In the genomic region with DNA sequence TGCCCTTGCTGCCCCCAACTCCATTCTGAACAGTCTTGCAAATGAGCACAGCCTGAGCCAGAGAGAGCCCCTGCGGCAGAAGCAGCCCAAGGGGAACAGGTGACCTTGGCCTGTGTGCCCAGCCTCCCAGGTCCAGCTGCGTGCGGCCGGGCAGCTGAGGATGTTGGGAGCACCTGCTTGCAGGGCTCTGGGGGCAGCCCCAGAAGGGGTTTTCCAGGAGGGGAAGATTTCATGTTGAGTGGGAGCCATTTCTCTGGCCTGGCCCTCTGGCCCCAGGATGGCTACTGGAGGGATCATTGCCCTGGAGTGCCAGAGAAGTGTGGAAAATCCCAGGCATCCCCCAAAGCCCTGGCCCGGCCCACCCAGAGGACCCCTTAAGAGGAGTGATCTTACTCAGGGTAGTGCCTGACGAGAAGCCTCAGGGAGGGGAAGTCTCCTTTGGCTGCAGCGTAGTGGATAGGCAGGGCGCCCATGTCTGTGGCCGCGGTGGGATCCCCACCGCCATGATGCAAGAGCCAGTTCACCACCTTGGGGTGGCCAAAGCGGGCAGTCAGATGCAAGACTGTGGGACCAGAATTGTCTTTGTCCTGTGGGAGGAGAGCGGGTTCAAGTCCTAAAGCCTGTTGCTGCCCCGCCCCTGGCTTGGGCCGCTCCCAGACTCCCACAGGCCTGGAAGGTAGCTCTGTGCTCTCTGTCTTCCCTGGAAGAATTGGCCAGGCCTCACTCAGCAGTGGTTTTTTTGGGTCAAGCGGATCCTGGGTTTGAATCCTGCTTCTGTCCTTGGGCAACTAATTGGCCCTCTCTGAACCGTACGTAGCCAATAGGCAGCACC, we compare ENCODE assay signal across 15 cellular contexts. TPM values are rescaled to one million over a fixed set of nuclear protein-coding genes. Genes with fewer than 3 reads are reported as not detected.
DNase-seq lines count a peak whose midpoint lies in the region; ATAC-seq, FAIRE-seq and TF ChIP-seq lines count a peak whose summit lies in the region.
"Had no signal": no experiment of that assay in that cellular context is flagged by ENCODE, and none has a peak within 500 bp of the region (broad histone marks: within the 10 kb centered on the region; RNA-seq: fewer than 3 reads in every experiment).

No MANE protein-coding gene starts in this region.

- H3K36me3 ChIP-seq in bronchial epithelial cell (ENCODE audit: control insufficient read depth, insufficient read depth, low read length), result no peaks in the 10 kb centered on the region
- H3K36me3 ChIP-seq in neural progenitor cell, result no peaks in the 10 kb centered on the region
- H3K36me3 ChIP-seq: esophagus squamous epithelium had no signal

- H3K4me3 ChIP-seq in GM12865 (ENCODE audit: low read depth, low read length) (no peak overlapping the region), bronchial epithelial cell (ENCODE audit: low read depth, low read length) (no peak overlapping the region), neural progenitor cell (no peak overlapping the region)
- H3K4me3 ChIP-seq: esophagus squamous epithelium had no signal

- no peaks in the 10 kb centered on the region for H3K4me1 ChIP-seq in neural progenitor cell
- H3K4me1 ChIP-seq: esophagus squamous epithelium had no signal

- H3K27me3 Mint-ChIP-seq in CD14-positive monocyte (ENCODE audit: low read depth in 3 of 3) (peaks cover 14 to 23% (median 20%) of the 10 kb centered on the region in 3 donors), neural progenitor cell (ENCODE audit: insufficient read depth, low read depth) (peaks cover 5% of the 10 kb centered on the region)

- TF ChIP-seq CTCF in CD14-positive monocyte (IDR thresholded peaks at IDR 0.05) (no peak), GM12865 (IDR thresholded peaks at IDR 0.05; ENCODE audit: insufficient read depth, low read depth, low read length, missing control alignments) (no peak), bronchial epithelial cell (IDR thresholded peaks at IDR 0.05; ENCODE audit: insufficient read depth, low read length, severe bottlenecking) (no peak), neural progenitor cell (IDR thresholded peaks at IDR 0.05) (no peak)

- H3K27ac Mint-ChIP-seq in CD14-positive monocyte (no peak overlapping the region), neural progenitor cell (peak overlapping the region; percentile 86)
- H3K27ac Mint-ChIP-seq: CD4-positive, alpha-beta T cell; mesothelial cell of epicardium had no signal

- intact Hi-C loops in CD14-positive monocyte (cut with micrococcal nuclease), result no loop called here

- DNase-seq in CD14-positive monocyte (ENCODE audit: low spot score) (peak; percentile 45), GM12865 (ENCODE audit: low read depth) (peak; percentile 42), bronchial epithelial cell (ENCODE audit: low read depth) (no peak), neural progenitor cell (ENCODE audit: low spot score) (no peak), COLO829 (ENCODE audit: low spot score) (no peak)
- DNase-seq: esophagus squamous epithelium; GDM1; NCI-H1105 treated with DMSO at 0.1 percent for 48 hours; NCI-H510A treated with DMSO at 0.1 percent for 48 hours; stimulated activated CD4-positive, alpha-beta T cell treated with anti-CD3 and anti-CD28 coated beads, Interleukin-2, amount 100 ng/mL, for 24 hours had no signal

- H3K9ac ChIP-seq in neural progenitor cell, result no peak overlapping the region

- H3K27me3 ChIP-seq in bronchial epithelial cell (ENCODE audit: control insufficient read depth, insufficient read depth, low read length) (peaks cover 5% of the 10 kb centered on the region), neural progenitor cell (no peaks in the 10 kb centered on the region)

- H3K4me1 Mint-ChIP-seq in CD14-positive monocyte, result no peaks in the 10 kb centered on the region
- H3K4me1 Mint-ChIP-seq in neural progenitor cell, result peaks cover 29% of the 10 kb centered on the region

- H2AFZ ChIP-seq in neural progenitor cell (replicated peaks), result no peak overlapping the region

- H4K20me1 ChIP-seq in neural progenitor cell (ENCODE audit: low read depth), result no peaks in the 10 kb centered on the region

- H3K4me3 Mint-ChIP-seq in CD14-positive monocyte (no peak overlapping the region), neural progenitor cell (no peak overlapping the region)
- H3K4me3 Mint-ChIP-seq: CD4-positive, alpha-beta T cell; mesothelial cell of epicardium had no signal

- H3K79me2 ChIP-seq in neural progenitor cell (ENCODE audit: low read depth), result no peaks in the 10 kb centered on the region

- no peak overlapping the region for H3K4me2 ChIP-seq in neural progenitor cell

- H3K36me3 Mint-ChIP-seq in CD14-positive monocyte (no peaks in the 10 kb centered on the region), neural progenitor cell (no peaks in the 10 kb centered on the region)
- H3K36me3 Mint-ChIP-seq: mesothelial cell of epicardium had no signal

- peak; percentile 86 for FAIRE-seq in bronchial epithelial cell (lab: Jason Lieb, UNC)

- H3F3A ChIP-seq in neural progenitor cell (ENCODE audit: low read depth), result no peaks in the 10 kb centered on the region

- H3K27ac ChIP-seq in neural progenitor cell, result no peak overlapping the region
- H3K27ac ChIP-seq: esophagus squamous epithelium, RWPE1 had no signal

- no peaks in the 10 kb centered on the region for H3K9me3 ChIP-seq in neural progenitor cell (ENCODE audit: low read depth)
- H3K9me3 ChIP-seq: esophagus squamous epithelium had no signal

- H3K9me3 Mint-ChIP-seq in CD14-positive monocyte (peaks cover 0 to 2% (median 0%) of the 10 kb centered on the region in 7 donors), neural progenitor cell (no peaks in the 10 kb centered on the region)
- H3K9me3 Mint-ChIP-seq: CD4-positive, alpha-beta T cell; mesothelial cell of epicardium had no signal

- no peak for ATAC-seq in HG03175 (IDR thresholded peaks at IDR 0.05; ENCODE audit: unreplicated experiment)
- no peak for ATAC-seq in HG03025 (IDR thresholded peaks at IDR 0.05; ENCODE audit: low FRiP score, unreplicated experiment)

RNA-seq across cellular contexts. Expression of a gene that starts 20.5 kb away (rescaled TPM):
- not detected for polyA plus RNA-seq in CD14-positive monocyte
- total RNA-seq in bronchial epithelial cell (2,323 and 5,262 TPM in 2 replicates), neural progenitor cell (ENCODE audit: low replicate concordance) (under 0.01 TPM in 2 replicates)

RNA-seq across cellular contexts. Expression of a gene that starts 53.0 kb away (rescaled TPM):
- polyA plus RNA-seq in CD14-positive monocyte, result not detected
- 2,323 and 5,262 TPM in 2 replicates for total RNA-seq in bronchial epithelial cell
- total RNA-seq in neural progenitor cell (ENCODE audit: low replicate concordance), result under 0.01 TPM in 2 replicates

Comparison
In these comparisons a context has a peak if more than half of its experiments do, and no peak if none do; other contexts are left out.
1. DNase-seq: peak in CD14-positive monocyte (single experiment) and GM12865 (single experiment); none in bronchial epithelial cell (single experiment), neural progenitor cell (single experiment) and COLO829 (single experiment).
2. RNA of a gene that starts 20.5 kb away (total RNA-seq): 2,323 to 5,262 TPM in bronchial epithelial cell; under 0.01 TPM in neural progenitor cell; every median in the first group is over 1,000 times any median in the second.
3. RNA of a gene that starts 53.0 kb away (total RNA-seq): 2,323 to 5,262 TPM in bronchial epithelial cell; under 0.01 TPM in neural progenitor cell; every median in the first group is over 1,000 times any median in the second.